Comparison of ENCODE assay signal across 1 cellular context in the genomic region with DNA sequence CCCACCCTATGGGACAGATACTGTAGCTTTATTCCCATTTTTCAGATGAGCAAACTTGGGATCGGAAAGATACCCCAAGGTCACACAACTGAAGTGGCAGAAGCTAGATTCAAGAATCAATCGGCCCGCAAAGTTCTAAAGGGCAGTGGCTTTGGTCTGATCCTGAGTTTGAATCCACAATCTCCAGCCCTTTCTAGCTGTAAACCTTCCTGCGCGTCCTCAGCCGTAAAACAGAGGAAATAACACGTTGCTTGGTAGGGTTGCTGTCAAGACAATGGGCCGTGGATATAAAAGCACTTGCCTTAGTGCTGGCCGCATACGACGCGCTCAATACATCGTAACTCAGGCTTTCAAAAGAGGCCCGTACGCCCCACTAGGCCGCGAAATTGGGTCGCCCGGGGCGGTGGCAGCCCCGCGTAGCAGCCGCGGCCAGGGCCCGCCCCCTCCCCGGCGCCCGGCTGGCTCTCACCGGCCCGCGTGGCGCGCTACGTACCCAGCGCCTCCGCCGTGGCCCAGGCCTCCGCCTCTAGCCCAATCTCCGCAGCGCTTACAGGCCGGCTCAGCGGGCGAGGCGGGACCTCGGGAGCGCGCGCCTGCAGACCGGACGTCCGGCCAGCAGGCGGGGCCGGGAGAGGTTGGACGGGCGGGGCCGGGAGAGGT.
A peak's percentile ranks its signal among the peaks of the same experiment; 100 is the strongest.
TF ChIP-seq lines count a peak whose summit lies in the region.

A gene with protein sequence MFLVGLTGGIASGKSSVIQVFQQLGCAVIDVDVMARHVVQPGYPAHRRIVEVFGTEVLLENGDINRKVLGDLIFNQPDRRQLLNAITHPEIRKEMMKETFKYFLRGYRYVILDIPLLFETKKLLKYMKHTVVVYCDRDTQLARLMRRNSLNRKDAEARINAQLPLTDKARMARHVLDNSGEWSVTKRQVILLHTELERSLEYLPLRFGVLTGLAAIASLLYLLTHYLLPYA (minus strand): TSS at position 573 of the 660 bp plus-strand sequence. CDS start 16,747 bp downstream, outside the sequence.

TF ChIP-seq in HepG2, 621 proteins besides CTCF, POLR2A, EP300 and RAD21 (continued from another document and continues in another):
- TF ChIP-seq, protein P1, sequence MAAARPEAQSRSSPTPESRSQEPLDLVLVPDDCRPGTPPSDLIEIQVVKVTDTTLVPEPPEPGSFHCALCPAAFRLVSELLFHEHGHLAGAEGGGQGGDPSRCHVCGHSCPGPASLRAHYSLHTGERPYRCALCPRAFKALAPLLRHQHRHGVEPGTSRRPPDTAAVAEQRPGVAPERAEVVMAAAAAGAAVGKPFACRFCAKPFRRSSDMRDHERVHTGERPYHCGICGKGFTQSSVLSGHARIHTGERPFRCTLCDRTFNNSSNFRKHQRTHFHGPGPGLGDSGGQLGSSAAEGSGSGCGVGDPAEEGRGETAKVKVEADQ (CRISPR knock-in tag; IDR thresholded peaks at IDR 0.05; ENCODE audit: borderline replicate concordance): peak; percentile 22; the same call in 1 of the 2 replicates
- TF ChIP-seq ZNF12 (CRISPR knock-in tag; IDR thresholded peaks at IDR 0.05): no peak
- no peak for TF ChIP-seq MATR3 (CRISPR knock-in tag; IDR thresholded peaks at IDR 0.05)
- TF ChIP-seq, protein P2, sequence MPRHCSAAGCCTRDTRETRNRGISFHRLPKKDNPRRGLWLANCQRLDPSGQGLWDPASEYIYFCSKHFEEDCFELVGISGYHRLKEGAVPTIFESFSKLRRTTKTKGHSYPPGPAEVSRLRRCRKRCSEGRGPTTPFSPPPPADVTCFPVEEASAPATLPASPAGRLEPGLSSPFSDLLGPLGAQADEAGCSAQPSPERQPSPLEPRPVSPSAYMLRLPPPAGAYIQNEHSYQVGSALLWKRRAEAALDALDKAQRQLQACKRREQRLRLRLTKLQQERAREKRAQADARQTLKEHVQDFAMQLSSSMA (CRISPR knock-in tag; IDR thresholded peaks at IDR 0.05): no peak; the same call in 1 of the 2 replicates
- no peak for TF ChIP-seq FOXK1 (CRISPR knock-in tag; IDR thresholded peaks at IDR 0.05; ENCODE audit: borderline replicate concordance, low read depth)
- no peak; the same call in 1 of the 2 replicates for TF ChIP-seq ERF (CRISPR knock-in tag; IDR thresholded peaks at IDR 0.05)
- TF ChIP-seq REPIN1 (CRISPR knock-in tag; IDR thresholded peaks at IDR 0.05; ENCODE audit: borderline replicate concordance, low read depth): peak; percentile 73
- TF ChIP-seq, protein P3, sequence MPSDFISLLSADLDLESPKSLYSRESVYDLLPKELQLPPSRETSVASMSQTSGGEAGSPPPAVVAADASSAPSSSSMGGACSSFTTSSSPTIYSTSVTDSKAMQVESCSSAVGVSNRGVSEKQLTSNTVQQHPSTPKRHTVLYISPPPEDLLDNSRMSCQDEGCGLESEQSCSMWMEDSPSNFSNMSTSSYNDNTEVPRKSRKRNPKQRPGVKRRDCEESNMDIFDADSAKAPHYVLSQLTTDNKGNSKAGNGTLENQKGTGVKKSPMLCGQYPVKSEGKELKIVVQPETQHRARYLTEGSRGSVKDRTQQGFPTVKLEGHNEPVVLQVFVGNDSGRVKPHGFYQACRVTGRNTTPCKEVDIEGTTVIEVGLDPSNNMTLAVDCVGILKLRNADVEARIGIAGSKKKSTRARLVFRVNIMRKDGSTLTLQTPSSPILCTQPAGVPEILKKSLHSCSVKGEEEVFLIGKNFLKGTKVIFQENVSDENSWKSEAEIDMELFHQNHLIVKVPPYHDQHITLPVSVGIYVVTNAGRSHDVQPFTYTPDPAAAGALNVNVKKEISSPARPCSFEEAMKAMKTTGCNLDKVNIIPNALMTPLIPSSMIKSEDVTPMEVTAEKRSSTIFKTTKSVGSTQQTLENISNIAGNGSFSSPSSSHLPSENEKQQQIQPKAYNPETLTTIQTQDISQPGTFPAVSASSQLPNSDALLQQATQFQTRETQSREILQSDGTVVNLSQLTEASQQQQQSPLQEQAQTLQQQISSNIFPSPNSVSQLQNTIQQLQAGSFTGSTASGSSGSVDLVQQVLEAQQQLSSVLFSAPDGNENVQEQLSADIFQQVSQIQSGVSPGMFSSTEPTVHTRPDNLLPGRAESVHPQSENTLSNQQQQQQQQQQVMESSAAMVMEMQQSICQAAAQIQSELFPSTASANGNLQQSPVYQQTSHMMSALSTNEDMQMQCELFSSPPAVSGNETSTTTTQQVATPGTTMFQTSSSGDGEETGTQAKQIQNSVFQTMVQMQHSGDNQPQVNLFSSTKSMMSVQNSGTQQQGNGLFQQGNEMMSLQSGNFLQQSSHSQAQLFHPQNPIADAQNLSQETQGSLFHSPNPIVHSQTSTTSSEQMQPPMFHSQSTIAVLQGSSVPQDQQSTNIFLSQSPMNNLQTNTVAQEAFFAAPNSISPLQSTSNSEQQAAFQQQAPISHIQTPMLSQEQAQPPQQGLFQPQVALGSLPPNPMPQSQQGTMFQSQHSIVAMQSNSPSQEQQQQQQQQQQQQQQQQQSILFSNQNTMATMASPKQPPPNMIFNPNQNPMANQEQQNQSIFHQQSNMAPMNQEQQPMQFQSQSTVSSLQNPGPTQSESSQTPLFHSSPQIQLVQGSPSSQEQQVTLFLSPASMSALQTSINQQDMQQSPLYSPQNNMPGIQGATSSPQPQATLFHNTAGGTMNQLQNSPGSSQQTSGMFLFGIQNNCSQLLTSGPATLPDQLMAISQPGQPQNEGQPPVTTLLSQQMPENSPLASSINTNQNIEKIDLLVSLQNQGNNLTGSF (CRISPR knock-in tag; IDR thresholded peaks at IDR 0.05): peak; percentile 75; the same call in 1 of the 2 replicates
- no peak for TF ChIP-seq FOSL1 (CRISPR knock-in tag; IDR thresholded peaks at IDR 0.05; ENCODE audit: borderline replicate concordance)
- TF ChIP-seq ZBTB38 (CRISPR knock-in tag; IDR thresholded peaks at IDR 0.05): peak; percentile 81
- TF ChIP-seq, protein P4, sequence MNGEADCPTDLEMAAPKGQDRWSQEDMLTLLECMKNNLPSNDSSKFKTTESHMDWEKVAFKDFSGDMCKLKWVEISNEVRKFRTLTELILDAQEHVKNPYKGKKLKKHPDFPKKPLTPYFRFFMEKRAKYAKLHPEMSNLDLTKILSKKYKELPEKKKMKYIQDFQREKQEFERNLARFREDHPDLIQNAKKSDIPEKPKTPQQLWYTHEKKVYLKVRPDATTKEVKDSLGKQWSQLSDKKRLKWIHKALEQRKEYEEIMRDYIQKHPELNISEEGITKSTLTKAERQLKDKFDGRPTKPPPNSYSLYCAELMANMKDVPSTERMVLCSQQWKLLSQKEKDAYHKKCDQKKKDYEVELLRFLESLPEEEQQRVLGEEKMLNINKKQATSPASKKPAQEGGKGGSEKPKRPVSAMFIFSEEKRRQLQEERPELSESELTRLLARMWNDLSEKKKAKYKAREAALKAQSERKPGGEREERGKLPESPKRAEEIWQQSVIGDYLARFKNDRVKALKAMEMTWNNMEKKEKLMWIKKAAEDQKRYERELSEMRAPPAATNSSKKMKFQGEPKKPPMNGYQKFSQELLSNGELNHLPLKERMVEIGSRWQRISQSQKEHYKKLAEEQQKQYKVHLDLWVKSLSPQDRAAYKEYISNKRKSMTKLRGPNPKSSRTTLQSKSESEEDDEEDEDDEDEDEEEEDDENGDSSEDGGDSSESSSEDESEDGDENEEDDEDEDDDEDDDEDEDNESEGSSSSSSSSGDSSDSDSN (CRISPR knock-in tag; IDR thresholded peaks at IDR 0.05): peak; percentile 92
- no peak for TF ChIP-seq EHMT2 (IDR thresholded peaks at IDR 0.05; ENCODE audit: borderline replicate concordance, low read depth, low read length)
- no peak for TF ChIP-seq EED (CRISPR knock-in tag; IDR thresholded peaks at IDR 0.05)
- TF ChIP-seq, protein P5, sequence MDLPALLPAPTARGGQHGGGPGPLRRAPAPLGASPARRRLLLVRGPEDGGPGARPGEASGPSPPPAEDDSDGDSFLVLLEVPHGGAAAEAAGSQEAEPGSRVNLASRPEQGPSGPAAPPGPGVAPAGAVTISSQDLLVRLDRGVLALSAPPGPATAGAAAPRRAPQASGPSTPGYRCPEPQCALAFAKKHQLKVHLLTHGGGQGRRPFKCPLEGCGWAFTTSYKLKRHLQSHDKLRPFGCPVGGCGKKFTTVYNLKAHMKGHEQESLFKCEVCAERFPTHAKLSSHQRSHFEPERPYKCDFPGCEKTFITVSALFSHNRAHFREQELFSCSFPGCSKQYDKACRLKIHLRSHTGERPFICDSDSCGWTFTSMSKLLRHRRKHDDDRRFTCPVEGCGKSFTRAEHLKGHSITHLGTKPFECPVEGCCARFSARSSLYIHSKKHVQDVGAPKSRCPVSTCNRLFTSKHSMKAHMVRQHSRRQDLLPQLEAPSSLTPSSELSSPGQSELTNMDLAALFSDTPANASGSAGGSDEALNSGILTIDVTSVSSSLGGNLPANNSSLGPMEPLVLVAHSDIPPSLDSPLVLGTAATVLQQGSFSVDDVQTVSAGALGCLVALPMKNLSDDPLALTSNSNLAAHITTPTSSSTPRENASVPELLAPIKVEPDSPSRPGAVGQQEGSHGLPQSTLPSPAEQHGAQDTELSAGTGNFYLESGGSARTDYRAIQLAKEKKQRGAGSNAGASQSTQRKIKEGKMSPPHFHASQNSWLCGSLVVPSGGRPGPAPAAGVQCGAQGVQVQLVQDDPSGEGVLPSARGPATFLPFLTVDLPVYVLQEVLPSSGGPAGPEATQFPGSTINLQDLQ (CRISPR knock-in tag; IDR thresholded peaks at IDR 0.05): peak; percentile 64; the same call in 1 of the 2 replicates
- TF ChIP-seq TCF7 (IDR thresholded peaks at IDR 0.05; ENCODE audit: low read depth): no peak
- TF ChIP-seq, protein P6, sequence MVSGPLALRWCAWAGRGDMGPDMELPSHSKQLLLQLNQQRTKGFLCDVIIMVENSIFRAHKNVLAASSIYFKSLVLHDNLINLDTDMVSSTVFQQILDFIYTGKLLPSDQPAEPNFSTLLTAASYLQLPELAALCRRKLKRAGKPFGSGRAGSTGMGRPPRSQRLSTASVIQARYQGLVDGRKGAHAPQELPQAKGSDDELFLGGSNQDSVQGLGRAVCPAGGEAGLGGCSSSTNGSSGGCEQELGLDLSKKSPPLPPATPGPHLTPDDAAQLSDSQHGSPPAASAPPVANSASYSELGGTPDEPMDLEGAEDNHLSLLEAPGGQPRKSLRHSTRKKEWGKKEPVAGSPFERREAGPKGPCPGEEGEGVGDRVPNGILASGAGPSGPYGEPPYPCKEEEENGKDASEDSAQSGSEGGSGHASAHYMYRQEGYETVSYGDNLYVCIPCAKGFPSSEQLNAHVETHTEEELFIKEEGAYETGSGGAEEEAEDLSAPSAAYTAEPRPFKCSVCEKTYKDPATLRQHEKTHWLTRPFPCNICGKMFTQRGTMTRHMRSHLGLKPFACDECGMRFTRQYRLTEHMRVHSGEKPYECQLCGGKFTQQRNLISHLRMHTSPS (CRISPR knock-in tag; IDR thresholded peaks at IDR 0.05; ENCODE audit: low read depth): no peak; the same call in 1 of the 2 replicates
- no peak for TF ChIP-seq XBP1 (CRISPR knock-in tag; IDR thresholded peaks at IDR 0.05)
- peak; percentile 89 for TF ChIP-seq PHF8 (CRISPR knock-in tag; IDR thresholded peaks at IDR 0.05)
- TF ChIP-seq, protein P7, sequence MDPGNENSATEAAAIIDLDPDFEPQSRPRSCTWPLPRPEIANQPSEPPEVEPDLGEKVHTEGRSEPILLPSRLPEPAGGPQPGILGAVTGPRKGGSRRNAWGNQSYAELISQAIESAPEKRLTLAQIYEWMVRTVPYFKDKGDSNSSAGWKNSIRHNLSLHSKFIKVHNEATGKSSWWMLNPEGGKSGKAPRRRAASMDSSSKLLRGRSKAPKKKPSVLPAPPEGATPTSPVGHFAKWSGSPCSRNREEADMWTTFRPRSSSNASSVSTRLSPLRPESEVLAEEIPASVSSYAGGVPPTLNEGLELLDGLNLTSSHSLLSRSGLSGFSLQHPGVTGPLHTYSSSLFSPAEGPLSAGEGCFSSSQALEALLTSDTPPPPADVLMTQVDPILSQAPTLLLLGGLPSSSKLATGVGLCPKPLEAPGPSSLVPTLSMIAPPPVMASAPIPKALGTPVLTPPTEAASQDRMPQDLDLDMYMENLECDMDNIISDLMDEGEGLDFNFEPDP (CRISPR knock-in tag; conservative IDR thresholded peaks at IDR 0.05): no peak
- TF ChIP-seq, protein P8, sequence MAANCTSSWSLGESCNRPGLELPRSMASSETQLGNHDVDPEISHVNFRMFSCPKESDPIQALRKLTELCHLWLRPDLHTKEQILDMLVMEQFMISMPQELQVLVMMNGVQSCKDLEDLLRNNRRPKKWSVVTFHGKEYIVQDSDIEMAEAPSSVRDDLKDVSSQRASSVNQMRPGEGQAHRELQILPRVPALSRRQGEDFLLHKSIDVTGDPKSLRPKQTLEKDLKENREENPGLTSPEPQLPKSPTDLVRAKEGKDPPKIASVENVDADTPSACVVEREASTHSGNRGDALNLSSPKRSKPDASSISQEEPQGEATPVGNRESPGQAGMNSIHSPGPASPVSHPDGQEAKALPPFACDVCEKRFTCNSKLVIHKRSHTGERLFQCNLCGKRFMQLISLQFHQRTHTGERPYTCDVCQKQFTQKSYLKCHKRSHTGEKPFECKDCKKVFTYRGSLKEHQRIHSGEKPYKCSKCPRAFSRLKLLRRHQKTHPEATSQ (CRISPR knock-in tag; IDR thresholded peaks at IDR 0.05; ENCODE audit: borderline replicate concordance): peak; percentile 59; the same call in 1 of the 2 replicates
- TF ChIP-seq, protein P9, sequence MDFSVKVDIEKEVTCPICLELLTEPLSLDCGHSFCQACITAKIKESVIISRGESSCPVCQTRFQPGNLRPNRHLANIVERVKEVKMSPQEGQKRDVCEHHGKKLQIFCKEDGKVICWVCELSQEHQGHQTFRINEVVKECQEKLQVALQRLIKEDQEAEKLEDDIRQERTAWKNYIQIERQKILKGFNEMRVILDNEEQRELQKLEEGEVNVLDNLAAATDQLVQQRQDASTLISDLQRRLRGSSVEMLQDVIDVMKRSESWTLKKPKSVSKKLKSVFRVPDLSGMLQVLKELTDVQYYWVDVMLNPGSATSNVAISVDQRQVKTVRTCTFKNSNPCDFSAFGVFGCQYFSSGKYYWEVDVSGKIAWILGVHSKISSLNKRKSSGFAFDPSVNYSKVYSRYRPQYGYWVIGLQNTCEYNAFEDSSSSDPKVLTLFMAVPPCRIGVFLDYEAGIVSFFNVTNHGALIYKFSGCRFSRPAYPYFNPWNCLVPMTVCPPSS (IDR thresholded peaks at IDR 0.05): no peak
- TF ChIP-seq ZNF598 (CRISPR knock-in tag; IDR thresholded peaks at IDR 0.05; ENCODE audit: borderline replicate concordance): no peak
- TF ChIP-seq SMARCE1 (IDR thresholded peaks at IDR 0.05; ENCODE audit: borderline replicate concordance): no peak
- TF ChIP-seq, protein P10, sequence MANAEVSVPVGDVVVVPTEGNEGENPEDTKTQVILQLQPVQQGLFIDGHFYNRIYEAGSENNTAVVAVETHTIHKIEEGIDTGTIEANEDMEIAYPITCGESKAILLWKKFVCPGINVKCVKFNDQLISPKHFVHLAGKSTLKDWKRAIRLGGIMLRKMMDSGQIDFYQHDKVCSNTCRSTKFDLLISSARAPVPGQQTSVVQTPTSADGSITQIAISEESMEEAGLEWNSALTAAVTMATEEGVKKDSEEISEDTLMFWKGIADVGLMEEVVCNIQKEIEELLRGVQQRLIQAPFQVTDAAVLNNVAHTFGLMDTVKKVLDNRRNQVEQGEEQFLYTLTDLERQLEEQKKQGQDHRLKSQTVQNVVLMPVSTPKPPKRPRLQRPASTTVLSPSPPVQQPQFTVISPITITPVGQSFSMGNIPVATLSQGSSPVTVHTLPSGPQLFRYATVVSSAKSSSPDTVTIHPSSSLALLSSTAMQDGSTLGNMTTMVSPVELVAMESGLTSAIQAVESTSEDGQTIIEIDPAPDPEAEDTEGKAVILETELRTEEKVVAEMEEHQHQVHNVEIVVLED (CRISPR knock-in tag; IDR thresholded peaks at IDR 0.05; ENCODE audit: borderline replicate concordance): peak; percentile 81
- TF ChIP-seq ZNF660 (CRISPR knock-in tag; IDR thresholded peaks at IDR 0.05; ENCODE audit: borderline replicate concordance, low read depth): no peak
- TF ChIP-seq ZNF547 (CRISPR knock-in tag; IDR thresholded peaks at IDR 0.05): peak; percentile 85
